ENCODE assay signal across 1 cellular context in the genomic region with DNA sequence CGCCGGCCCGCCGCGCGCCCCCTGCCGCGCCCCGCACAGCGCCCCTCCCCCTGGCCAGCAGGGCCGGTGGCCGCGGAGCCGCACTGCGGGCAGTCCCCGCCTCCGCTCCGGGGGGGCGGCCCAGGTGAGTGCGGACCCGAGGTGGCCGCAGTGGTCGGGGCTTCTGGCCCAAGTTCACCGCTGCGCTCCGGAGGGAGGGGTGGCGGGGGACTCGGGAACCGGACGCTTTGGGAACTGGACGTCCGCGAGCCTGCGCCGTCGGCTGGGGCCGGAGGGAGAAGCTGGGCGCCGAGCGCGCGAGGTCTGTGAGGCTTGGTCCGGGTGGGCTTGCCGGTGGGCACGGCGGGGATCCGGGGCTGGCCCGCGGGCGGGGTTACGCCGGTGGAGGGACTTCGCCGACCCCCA.
TF ChIP-seq lines count a peak whose summit lies in the region.

No MANE protein-coding gene starts in this region.

TF ChIP-seq in H1, 55 proteins besides CTCF, POLR2A, EP300 and RAD21 (continued from another document):
- TF ChIP-seq, protein P1, sequence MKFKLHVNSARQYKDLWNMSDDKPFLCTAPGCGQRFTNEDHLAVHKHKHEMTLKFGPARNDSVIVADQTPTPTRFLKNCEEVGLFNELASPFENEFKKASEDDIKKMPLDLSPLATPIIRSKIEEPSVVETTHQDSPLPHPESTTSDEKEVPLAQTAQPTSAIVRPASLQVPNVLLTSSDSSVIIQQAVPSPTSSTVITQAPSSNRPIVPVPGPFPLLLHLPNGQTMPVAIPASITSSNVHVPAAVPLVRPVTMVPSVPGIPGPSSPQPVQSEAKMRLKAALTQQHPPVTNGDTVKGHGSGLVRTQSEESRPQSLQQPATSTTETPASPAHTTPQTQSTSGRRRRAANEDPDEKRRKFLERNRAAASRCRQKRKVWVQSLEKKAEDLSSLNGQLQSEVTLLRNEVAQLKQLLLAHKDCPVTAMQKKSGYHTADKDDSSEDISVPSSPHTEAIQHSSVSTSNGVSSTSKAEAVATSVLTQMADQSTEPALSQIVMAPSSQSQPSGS (IDR thresholded peaks at IDR 0.05; ENCODE audit: low read length), result no peak
- no peak for TF ChIP-seq SP4 (IDR thresholded peaks at IDR 0.05; ENCODE audit: low read length)
- TF ChIP-seq KDM5A (IDR thresholded peaks at IDR 0.05; ENCODE audit: low read length), result no peak
- peak; percentile 50 for TF ChIP-seq KDM4A (IDR thresholded peaks at IDR 0.05; ENCODE audit: low read depth, low read length, severe bottlenecking)
- TF ChIP-seq GABPA (IDR thresholded peaks at IDR 0.05; ENCODE audit: borderline replicate concordance, insufficient read depth, low read length), result no peak
- TF ChIP-seq SUZ12 (IDR thresholded peaks at IDR 0.05; ENCODE audit: low read length), result peak; percentile 42
- TF ChIP-seq, protein P2, sequence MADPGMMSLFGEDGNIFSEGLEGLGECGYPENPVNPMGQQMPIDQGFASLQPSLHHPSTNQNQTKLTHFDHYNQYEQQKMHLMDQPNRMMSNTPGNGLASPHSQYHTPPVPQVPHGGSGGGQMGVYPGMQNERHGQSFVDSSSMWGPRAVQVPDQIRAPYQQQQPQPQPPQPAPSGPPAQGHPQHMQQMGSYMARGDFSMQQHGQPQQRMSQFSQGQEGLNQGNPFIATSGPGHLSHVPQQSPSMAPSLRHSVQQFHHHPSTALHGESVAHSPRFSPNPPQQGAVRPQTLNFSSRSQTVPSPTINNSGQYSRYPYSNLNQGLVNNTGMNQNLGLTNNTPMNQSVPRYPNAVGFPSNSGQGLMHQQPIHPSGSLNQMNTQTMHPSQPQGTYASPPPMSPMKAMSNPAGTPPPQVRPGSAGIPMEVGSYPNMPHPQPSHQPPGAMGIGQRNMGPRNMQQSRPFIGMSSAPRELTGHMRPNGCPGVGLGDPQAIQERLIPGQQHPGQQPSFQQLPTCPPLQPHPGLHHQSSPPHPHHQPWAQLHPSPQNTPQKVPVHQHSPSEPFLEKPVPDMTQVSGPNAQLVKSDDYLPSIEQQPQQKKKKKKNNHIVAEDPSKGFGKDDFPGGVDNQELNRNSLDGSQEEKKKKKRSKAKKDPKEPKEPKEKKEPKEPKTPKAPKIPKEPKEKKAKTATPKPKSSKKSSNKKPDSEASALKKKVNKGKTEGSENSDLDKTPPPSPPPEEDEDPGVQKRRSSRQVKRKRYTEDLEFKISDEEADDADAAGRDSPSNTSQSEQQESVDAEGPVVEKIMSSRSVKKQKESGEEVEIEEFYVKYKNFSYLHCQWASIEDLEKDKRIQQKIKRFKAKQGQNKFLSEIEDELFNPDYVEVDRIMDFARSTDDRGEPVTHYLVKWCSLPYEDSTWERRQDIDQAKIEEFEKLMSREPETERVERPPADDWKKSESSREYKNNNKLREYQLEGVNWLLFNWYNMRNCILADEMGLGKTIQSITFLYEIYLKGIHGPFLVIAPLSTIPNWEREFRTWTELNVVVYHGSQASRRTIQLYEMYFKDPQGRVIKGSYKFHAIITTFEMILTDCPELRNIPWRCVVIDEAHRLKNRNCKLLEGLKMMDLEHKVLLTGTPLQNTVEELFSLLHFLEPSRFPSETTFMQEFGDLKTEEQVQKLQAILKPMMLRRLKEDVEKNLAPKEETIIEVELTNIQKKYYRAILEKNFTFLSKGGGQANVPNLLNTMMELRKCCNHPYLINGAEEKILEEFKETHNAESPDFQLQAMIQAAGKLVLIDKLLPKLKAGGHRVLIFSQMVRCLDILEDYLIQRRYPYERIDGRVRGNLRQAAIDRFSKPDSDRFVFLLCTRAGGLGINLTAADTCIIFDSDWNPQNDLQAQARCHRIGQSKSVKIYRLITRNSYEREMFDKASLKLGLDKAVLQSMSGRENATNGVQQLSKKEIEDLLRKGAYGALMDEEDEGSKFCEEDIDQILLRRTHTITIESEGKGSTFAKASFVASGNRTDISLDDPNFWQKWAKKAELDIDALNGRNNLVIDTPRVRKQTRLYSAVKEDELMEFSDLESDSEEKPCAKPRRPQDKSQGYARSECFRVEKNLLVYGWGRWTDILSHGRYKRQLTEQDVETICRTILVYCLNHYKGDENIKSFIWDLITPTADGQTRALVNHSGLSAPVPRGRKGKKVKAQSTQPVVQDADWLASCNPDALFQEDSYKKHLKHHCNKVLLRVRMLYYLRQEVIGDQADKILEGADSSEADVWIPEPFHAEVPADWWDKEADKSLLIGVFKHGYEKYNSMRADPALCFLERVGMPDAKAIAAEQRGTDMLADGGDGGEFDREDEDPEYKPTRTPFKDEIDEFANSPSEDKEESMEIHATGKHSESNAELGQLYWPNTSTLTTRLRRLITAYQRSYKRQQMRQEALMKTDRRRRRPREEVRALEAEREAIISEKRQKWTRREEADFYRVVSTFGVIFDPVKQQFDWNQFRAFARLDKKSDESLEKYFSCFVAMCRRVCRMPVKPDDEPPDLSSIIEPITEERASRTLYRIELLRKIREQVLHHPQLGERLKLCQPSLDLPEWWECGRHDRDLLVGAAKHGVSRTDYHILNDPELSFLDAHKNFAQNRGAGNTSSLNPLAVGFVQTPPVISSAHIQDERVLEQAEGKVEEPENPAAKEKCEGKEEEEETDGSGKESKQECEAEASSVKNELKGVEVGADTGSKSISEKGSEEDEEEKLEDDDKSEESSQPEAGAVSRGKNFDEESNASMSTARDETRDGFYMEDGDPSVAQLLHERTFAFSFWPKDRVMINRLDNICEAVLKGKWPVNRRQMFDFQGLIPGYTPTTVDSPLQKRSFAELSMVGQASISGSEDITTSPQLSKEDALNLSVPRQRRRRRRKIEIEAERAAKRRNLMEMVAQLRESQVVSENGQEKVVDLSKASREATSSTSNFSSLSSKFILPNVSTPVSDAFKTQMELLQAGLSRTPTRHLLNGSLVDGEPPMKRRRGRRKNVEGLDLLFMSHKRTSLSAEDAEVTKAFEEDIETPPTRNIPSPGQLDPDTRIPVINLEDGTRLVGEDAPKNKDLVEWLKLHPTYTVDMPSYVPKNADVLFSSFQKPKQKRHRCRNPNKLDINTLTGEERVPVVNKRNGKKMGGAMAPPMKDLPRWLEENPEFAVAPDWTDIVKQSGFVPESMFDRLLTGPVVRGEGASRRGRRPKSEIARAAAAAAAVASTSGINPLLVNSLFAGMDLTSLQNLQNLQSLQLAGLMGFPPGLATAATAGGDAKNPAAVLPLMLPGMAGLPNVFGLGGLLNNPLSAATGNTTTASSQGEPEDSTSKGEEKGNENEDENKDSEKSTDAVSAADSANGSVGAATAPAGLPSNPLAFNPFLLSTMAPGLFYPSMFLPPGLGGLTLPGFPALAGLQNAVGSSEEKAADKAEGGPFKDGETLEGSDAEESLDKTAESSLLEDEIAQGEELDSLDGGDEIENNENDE (IDR thresholded peaks at IDR 0.05; ENCODE audit: insufficient replicate concordance, low read length), result no peak
